3 cellular contexts compared by ENCODE assay signal in the genomic region with DNA sequence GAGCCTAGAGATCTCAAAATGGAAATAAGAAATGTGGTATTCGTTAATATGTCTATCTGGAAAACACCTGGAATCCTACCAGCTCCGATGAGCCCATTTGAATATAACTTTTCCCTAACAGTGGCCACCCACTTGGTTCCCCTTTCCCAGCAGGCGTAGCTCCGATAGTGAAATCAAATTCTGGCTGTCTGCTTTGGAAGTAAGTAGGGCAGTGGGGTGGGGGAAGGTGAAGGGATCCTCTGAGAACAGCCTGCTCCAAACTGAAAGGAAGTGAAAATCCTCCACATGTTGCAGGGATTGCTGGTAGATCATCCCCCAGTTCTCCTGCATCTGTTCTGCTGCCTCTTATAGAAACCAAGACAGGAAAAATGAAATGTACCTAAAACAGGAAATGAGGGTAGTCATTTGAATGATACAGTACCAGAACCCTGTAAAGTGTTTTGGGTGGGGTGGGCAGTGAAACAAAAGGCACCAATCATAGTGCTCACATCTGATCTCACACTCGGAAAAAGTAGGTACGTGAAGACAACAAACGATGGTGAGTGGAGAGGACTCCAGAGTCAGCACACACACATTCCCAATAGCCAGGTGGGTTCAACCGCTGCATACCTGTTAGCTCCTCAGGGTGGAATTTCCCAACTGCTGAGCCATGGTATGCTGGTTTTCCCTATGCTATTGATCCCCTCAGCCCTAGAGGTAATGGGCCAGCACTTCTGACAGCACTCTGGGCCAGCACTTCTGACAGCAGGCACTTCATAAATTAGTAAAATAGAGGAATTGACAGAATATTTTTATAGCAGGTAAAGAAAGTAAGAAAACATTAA.
TF ChIP-seq lines count a peak whose summit lies in the region.

No MANE protein-coding gene starts in this region.

TF ChIP-seq in SK-N-SH, 30 proteins besides CTCF, POLR2A, EP300 and RAD21:
- TF ChIP-seq, protein P1, sequence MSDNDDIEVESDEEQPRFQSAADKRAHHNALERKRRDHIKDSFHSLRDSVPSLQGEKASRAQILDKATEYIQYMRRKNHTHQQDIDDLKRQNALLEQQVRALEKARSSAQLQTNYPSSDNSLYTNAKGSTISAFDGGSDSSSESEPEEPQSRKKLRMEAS (IDR thresholded peaks at IDR 0.05; ENCODE audit: low read depth), result no peak
- TF ChIP-seq TCF12 (IDR thresholded peaks at IDR 0.05) (no peak), POLR2AphosphoS5 (IDR thresholded peaks at IDR 0.05; ENCODE audit: low read depth, low read length) (no peak), RXRA (IDR thresholded peaks at IDR 0.05; ENCODE audit: borderline replicate concordance, low read depth) (no peak)
TF ChIP-seq in SK-N-SH: peak in this region for 0.

TF ChIP-seq in SK-N-SH treated with all-trans-retinoic acid at 6 μM for 48 hours, 23 proteins besides CTCF, POLR2A, EP300 and RAD21:
- no peak for TF ChIP-seq TCF4 (CRISPR knock-in tag; IDR thresholded peaks at IDR 0.05; ENCODE audit: borderline replicate concordance)
- TF ChIP-seq ARNTL (CRISPR knock-in tag; IDR thresholded peaks at IDR 0.05; ENCODE audit: borderline replicate concordance, low read depth), result no peak
- TF ChIP-seq, protein P2, sequence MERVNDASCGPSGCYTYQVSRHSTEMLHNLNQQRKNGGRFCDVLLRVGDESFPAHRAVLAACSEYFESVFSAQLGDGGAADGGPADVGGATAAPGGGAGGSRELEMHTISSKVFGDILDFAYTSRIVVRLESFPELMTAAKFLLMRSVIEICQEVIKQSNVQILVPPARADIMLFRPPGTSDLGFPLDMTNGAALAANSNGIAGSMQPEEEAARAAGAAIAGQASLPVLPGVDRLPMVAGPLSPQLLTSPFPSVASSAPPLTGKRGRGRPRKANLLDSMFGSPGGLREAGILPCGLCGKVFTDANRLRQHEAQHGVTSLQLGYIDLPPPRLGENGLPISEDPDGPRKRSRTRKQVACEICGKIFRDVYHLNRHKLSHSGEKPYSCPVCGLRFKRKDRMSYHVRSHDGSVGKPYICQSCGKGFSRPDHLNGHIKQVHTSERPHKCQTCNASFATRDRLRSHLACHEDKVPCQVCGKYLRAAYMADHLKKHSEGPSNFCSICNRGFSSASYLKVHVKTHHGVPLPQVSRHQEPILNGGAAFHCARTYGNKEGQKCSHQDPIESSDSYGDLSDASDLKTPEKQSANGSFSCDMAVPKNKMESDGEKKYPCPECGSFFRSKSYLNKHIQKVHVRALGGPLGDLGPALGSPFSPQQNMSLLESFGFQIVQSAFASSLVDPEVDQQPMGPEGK (CRISPR knock-in tag; IDR thresholded peaks at IDR 0.05; ENCODE audit: borderline replicate concordance), result no peak

TF ChIP-seq in H1, 55 proteins besides CTCF, POLR2A, EP300 and RAD21:
- TF ChIP-seq, protein P1 (IDR thresholded peaks at IDR 0.05), result no peak
- TF ChIP-seq BACH1 (IDR thresholded peaks at IDR 0.05; ENCODE audit: low read length) (peak; percentile 42; the same call in 1 of the 2 replicates), TEAD4 (IDR thresholded peaks at IDR 0.05; ENCODE audit: low read depth, low read length) (peak; percentile 90)
